1 cellular context compared by ENCODE assay signal in genomic region chr12:100927825-100928224, GRCh38.
TF ChIP-seq lines count a peak whose summit lies in the region.

No MANE protein-coding gene starts in this region.

TF ChIP-seq in IMR-90, 13 proteins besides CTCF, POLR2A, EP300 and RAD21:
- TF ChIP-seq MXI1 (IDR thresholded peaks at IDR 0.05; ENCODE audit: borderline replicate concordance, low read depth, low read length) (0 out of 2 replicates have a peak, but pooled peaks have one; percentile 50), MAZ (IDR thresholded peaks at IDR 0.05; ENCODE audit: borderline replicate concordance, low read depth, low read length) (no peak), BHLHE40 (IDR thresholded peaks at IDR 0.05; ENCODE audit: low read depth, low read length) (peak; percentile 98), FOS (IDR thresholded peaks at IDR 0.05; ENCODE audit: low read depth, low read length) (peak; percentile 87), MAFK (IDR thresholded peaks at IDR 0.05; ENCODE audit: low read depth, low read length) (no peak), SMC3 (IDR thresholded peaks at IDR 0.05; ENCODE audit: low read depth, low read length) (no peak), RCOR1 (IDR thresholded peaks at IDR 0.05; ENCODE audit: insufficient replicate concordance, low read length) (no peak), USF2 (IDR thresholded peaks at IDR 0.05; ENCODE audit: low read depth, low read length) (no peak), CEBPB (IDR thresholded peaks at IDR 0.05; ENCODE audit: low read depth, low read length) (no peak), CHD1 (IDR thresholded peaks at IDR 0.05; ENCODE audit: low read depth, low read length) (no peak), ELK1 (IDR thresholded peaks at IDR 0.05; ENCODE audit: borderline replicate concordance, low read depth, low read length) (no peak), NFE2L2 (IDR thresholded peaks at IDR 0.05; ENCODE audit: low read depth, low read length) (peak; percentile 24; the same call in 1 of the 2 replicates), RFX5 (IDR thresholded peaks at IDR 0.05; ENCODE audit: low read depth, low read length) (no peak)
